21 cellular contexts compared by ENCODE assay signal in the genomic region with DNA sequence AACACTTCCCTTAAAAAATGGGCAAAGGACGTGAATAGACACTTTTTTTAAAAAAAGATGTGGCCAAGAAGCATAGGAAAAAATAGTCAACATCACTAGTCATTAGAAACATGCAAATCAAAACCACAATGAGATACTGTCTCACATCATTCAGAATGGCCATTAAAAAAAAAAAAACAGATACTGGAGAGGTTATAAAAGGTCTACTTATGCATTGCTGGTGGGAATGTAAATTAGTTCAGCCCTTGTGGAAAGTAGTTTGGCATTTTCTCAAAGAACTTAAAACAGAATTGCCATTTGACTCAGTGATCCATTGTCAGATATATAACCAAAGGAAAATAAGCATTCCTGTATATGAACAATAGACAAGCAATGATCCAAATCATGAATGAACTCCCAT.
DNase-seq lines count a peak whose midpoint lies in the region; ATAC-seq and TF ChIP-seq lines count a peak whose summit lies in the region.
"Had no signal": no experiment of that assay in that cellular context is flagged by ENCODE, and none has a peak within 500 bp of the region (broad histone marks: within the 10 kb centered on the region; RNA-seq: fewer than 3 reads in every experiment).

No MANE protein-coding gene starts in this region.

- in situ Hi-C loops in astrocyte of the cerebellum (cut with HindIII; ENCODE audit: low sequenced_read_pairs): no loop called here

- no peak for ATAC-seq in GM21619 (IDR thresholded peaks at IDR 0.05; ENCODE audit: unreplicated experiment)
- ATAC-seq: A549, GM23338, HCT116 had no signal

- TF ChIP-seq CTCF in astrocyte of the cerebellum (IDR thresholded peaks at IDR 0.05; ENCODE audit: low read depth, low read length, missing control alignments): no peak
- TF ChIP-seq CTCF in fibroblast of the aortic adventitia (IDR thresholded peaks at IDR 0.05; ENCODE audit: insufficient read depth, low read length): no peak

- DNase-seq in EH (ENCODE audit: low read depth): peak; percentile 53
- peak; percentile 46 for DNase-seq in NCI-H1048 (lab: John Stamatoyannopoulos, UW)
- DNase-seq in astrocyte of the cerebellum (ENCODE audit: low read depth): peak; percentile 31
- DNase-seq in fibroblast of the aortic adventitia (ENCODE audit: low read depth): peak; percentile 9
- no peak for DNase-seq in NCI-H2196 treated with DMSO at 0.1 percent for 48 hours (lab: John Stamatoyannopoulos, UW; ENCODE audit: unreplicated experiment)
- no peak for DNase-seq in NCI-H1417 (lab: John Stamatoyannopoulos, UW)
- DNase-seq: 8988T; ACHN; AML-193; BE2C; CD4-positive, alpha-beta T cell; CD8-positive, alpha-beta memory T cell; DMS 273 treated with DMSO at 0.1 percent for 48 hours; DMS79; GF-D8; H9 had no signal

- no peak overlapping the region for H3K4me3 ChIP-seq in astrocyte of the cerebellum (ENCODE audit: low read depth, low read length)
- no peak overlapping the region for H3K4me3 ChIP-seq in fibroblast of the aortic adventitia (ENCODE audit: low read depth, low read length)
- H3K4me3 ChIP-seq: A549; BLaER1 treated with 17β-estradiol and CSF1 and Interleukin-3, amounts not matched to agents 10 nM and 100 nM; GM23338 had no signal

Comparison
In these comparisons a context has a peak if more than half of its experiments do, and no peak if none do; other contexts are left out.
1. DNase-seq: peak in EH (single experiment), NCI-H1048 (single experiment), astrocyte of the cerebellum (single experiment) and fibroblast of the aortic adventitia (single experiment); none in NCI-H2196 treated with DMSO at 0.1 percent for 48 hours (single experiment) and NCI-H1417 (0 of 3).